In genomic region chr3:100650651-100651611, GRCh38 we compare ENCODE assay signal across 8 cellular contexts. TPM values are rescaled to one million over a fixed set of nuclear protein-coding genes. Genes with fewer than 3 reads are reported as not detected.
DNase-seq lines count a peak whose midpoint lies in the region; ATAC-seq and TF ChIP-seq lines count a peak whose summit lies in the region.

No MANE protein-coding gene starts in this region.

- POLR2A ChIA-PET in WTC11 (lab: Charles Lee): no interaction called here

- no peaks in the 10 kb centered on the region for H3K36me3 Mint-ChIP-seq in WTC11

- peak; percentile 3 for DNase-seq in stimulated activated CD4-positive, alpha-beta T cell treated with anti-CD3 and anti-CD28 coated beads, Interleukin-1b, Interleukin-23, amount 100 ng/mL, for 48 hours
- no peak for DNase-seq in stimulated activated CD4-positive, alpha-beta T cell treated with anti-CD3 and anti-CD28 coated beads, Interleukin-4, amount 100 ng/mL, for 1 hour
- DNase-seq in NB4 (ENCODE audit: low read depth) (peak; percentile 57), colonic mucosa (no peak), retinal pigment epithelial cell (ENCODE audit: low read depth) (no peak), NCI-H146 treated with DMSO at 0.1 percent for 48 hours (lab: John Stamatoyannopoulos, UW; ENCODE audit: unreplicated experiment) (no peak), WTC11 (ENCODE audit: low spot score) (no peak)

- no peaks in the 10 kb centered on the region for H3K27me3 Mint-ChIP-seq in WTC11 (ENCODE audit: low read depth)

- H3K36me3 ChIP-seq in colonic mucosa: no peaks in the 10 kb centered on the region

- CTCF ChIA-PET in WTC11 (lab: Charles Lee): interaction anchor here (1.5 kb wide), 1 partner anchor 126 kb away, joined by 3 read pairs; no protein-coding TSS in a partner anchor

- no peaks in the 10 kb centered on the region for H3K9me3 Mint-ChIP-seq in WTC11

- no peaks in the 10 kb centered on the region for H3K27me3 ChIP-seq in colonic mucosa

- peak overlapping the region; percentile 7 for H3K27ac ChIP-seq in colonic mucosa

- H3K4me3 ChIP-seq in NB4 (ENCODE audit: low read depth, low read length): no peak overlapping the region
- H3K4me3 ChIP-seq in colonic mucosa: no peak overlapping the region
- no peak overlapping the region for H3K4me3 ChIP-seq in retinal pigment epithelial cell (ENCODE audit: low read length)

- no peak overlapping the region for H3K4me3 Mint-ChIP-seq in WTC11

- H3K4me1 ChIP-seq in colonic mucosa: no peaks in the 10 kb centered on the region

- no peak for TF ChIP-seq POLR2A in NB4 (IDR thresholded peaks at IDR 0.05; ENCODE audit: extremely low read depth, insufficient read length)

- intact Hi-C loops in colonic mucosa (cut with DNase I): no loop called here

- peak; percentile 9 for TF ChIP-seq CTCF in NB4 (IDR thresholded peaks at IDR 0.05; ENCODE audit: low read depth, low read length)
- TF ChIP-seq CTCF in colonic mucosa (IDR thresholded peaks at IDR 0.05): no peak
- TF ChIP-seq CTCF in retinal pigment epithelial cell (conservative IDR thresholded peaks at IDR 0.05; ENCODE audit: low read depth, low read length): peak; percentile 33
- no peak for TF ChIP-seq CTCF in WTC11 (IDR thresholded peaks at IDR 0.05)

- no peak overlapping the region for H3K27ac Mint-ChIP-seq in WTC11

- ATAC-seq in HG02759 (IDR thresholded peaks at IDR 0.05; ENCODE audit: unreplicated experiment) (peak; percentile 99), WTC11 (no peak)

- 0 out of 2 replicates have a peak, but pooled peaks cover 3% of the 10 kb centered on the region for H3K4me1 Mint-ChIP-seq in WTC11

- H3K9ac ChIP-seq in colonic mucosa (ENCODE audit: low read depth in 2 of 2, low read length in 2 of 2): no peak overlapping the region

- no peaks in the 10 kb centered on the region for H3K9me3 ChIP-seq in colonic mucosa

TF ChIP-seq in WTC11, 78 proteins besides CTCF, POLR2A, EP300 and RAD21:
- TF ChIP-seq NFE2L1 (CRISPR knock-in tag; IDR thresholded peaks at IDR 0.05) (no peak), JUN (CRISPR knock-in tag; IDR thresholded peaks at IDR 0.05) (no peak), E2F1 (CRISPR knock-in tag; IDR thresholded peaks at IDR 0.05) (no peak), MXD4 (CRISPR knock-in tag; IDR thresholded peaks at IDR 0.05; ENCODE audit: borderline replicate concordance) (no peak), ZNF263 (CRISPR knock-in tag; IDR thresholded peaks at IDR 0.05; ENCODE audit: low read depth) (no peak), SMAD4 (CRISPR knock-in tag; IDR thresholded peaks at IDR 0.05) (no peak), NR3C1 (CRISPR knock-in tag; conservative IDR thresholded peaks at IDR 0.05; ENCODE audit: low read depth) (no peak), ZMAT4 (CRISPR knock-in tag; IDR thresholded peaks at IDR 0.05) (no peak), TP53 (CRISPR knock-in tag; IDR thresholded peaks at IDR 0.05) (no peak), CREB1 (CRISPR knock-in tag; IDR thresholded peaks at IDR 0.05) (no peak), ZNF232 (CRISPR knock-in tag; IDR thresholded peaks at IDR 0.05) (no peak)

RNA-seq across cellular contexts. Expression of gene ADGRG7, which starts 41.5 kb away (rescaled TPM):
- 10 to 100 TPM in 1 of 2 donors, 1 to 10 TPM in 1; 3.2 to 13.4 TPM for total RNA-seq in colonic mucosa
- not detected in 3 replicates for total RNA-seq in WTC11 (2021)

RNA-seq across cellular contexts. Expression of gene TFG, which starts 58.4 kb away (rescaled TPM):
- total RNA-seq in colonic mucosa: 100 to 1,000 TPM; 116 to 123 TPM
- total RNA-seq in WTC11 (2021): 64.9 to 68.4 TPM (median 66.9 TPM) in 3 replicates

Comparison
In these comparisons a context has a peak if more than half of its experiments do, and no peak if none do; other contexts are left out.
1. DNase-seq: peak in stimulated activated CD4-positive, alpha-beta T cell treated with anti-CD3 and anti-CD28 coated beads, Interleukin-1b, Interleukin-23, amount 100 ng/mL, for 48 hours (single experiment) and NB4 (single experiment); none in stimulated activated CD4-positive, alpha-beta T cell treated with anti-CD3 and anti-CD28 coated beads, Interleukin-4, amount 100 ng/mL, for 1 hour (single experiment), colonic mucosa (single experiment), retinal pigment epithelial cell (single experiment), NCI-H146 treated with DMSO at 0.1 percent for 48 hours (single experiment) and WTC11 (single experiment).
2. CTCF ChIP-seq: peak in NB4 (single experiment) and retinal pigment epithelial cell (single experiment); none in colonic mucosa (single experiment) and WTC11 (single experiment).